Comparison of ENCODE assay signal across 8 cellular contexts in genomic region chrX:119488749-119489148, GRCh38.
DNase-seq lines count a peak whose midpoint lies in the region; ATAC-seq and TF ChIP-seq lines count a peak whose summit lies in the region.

No MANE protein-coding gene starts in this region.

- DNase-seq in AG20443 (ENCODE audit: low spot score) (peak; percentile 42), NCI-H748 (lab: John Stamatoyannopoulos, UW; ENCODE audit: unreplicated experiment) (peak; percentile 65), amniotic epithelial cell (ENCODE audit: low read depth) (peak; percentile 27), iPS-NIHi11 (ENCODE audit: low spot score) (peak; percentile 27)
- DNase-seq in stimulated activated CD4-positive, alpha-beta T cell treated with anti-CD3 and anti-CD28 coated beads, Interleukin-2, amount 100 ng/mL, for 48 hours: peak; percentile 19 to 36

- no peak for ATAC-seq in HG03097 (IDR thresholded peaks at IDR 0.05; ENCODE audit: low FRiP score, unreplicated experiment)
- ATAC-seq in GM19452 (IDR thresholded peaks at IDR 0.05; ENCODE audit: unreplicated experiment): no peak

- TF ChIP-seq CTCF in GM12873 (IDR thresholded peaks at IDR 0.05; ENCODE audit: insufficient read depth, low read depth, low read length, missing control alignments): peak; percentile 57
